In genomic region chr11:128492461-128492860, GRCh38 we compare ENCODE assay signal across 10 cellular contexts.
A peak's percentile ranks its signal among the peaks of the same experiment; 100 is the strongest.
DNase-seq lines count a peak whose midpoint lies in the region; ATAC-seq and TF ChIP-seq lines count a peak whose summit lies in the region.
"Had no signal": no experiment of that assay in that cellular context is flagged by ENCODE, and none has a peak within 500 bp of the region (broad histone marks: within the 10 kb centered on the region; RNA-seq: fewer than 3 reads in every experiment).

No MANE protein-coding gene starts in this region.

- H3F3A ChIP-seq in SK-N-SH (replicated peaks; ENCODE audit: insufficient read depth): peaks cover 26% of the 10 kb centered on the region

- H3K9me3 ChIP-seq in SK-N-SH: no peaks in the 10 kb centered on the region
- no peaks in the 10 kb centered on the region for H3K9me3 ChIP-seq in OCI-LY7 (ENCODE audit: low read length)

- H3K9ac ChIP-seq in SK-N-SH (no peak overlapping the region), mesendoderm (ENCODE audit: low read length) (no peak overlapping the region)

- H3K4me2 ChIP-seq in SK-N-SH (0 out of 2 replicates have a peak overlapping the region, but pooled peaks have one; percentile 41), OCI-LY7 (ENCODE audit: low read length) (no peak overlapping the region), mesendoderm (ENCODE audit: low read length) (no peak overlapping the region)

- H3K23ac ChIP-seq in mesendoderm (ENCODE audit: low read length): no peak overlapping the region

- H2AK5ac ChIP-seq in mesendoderm (ENCODE audit: low read length): no peak overlapping the region

- no peak overlapping the region for H4K8ac ChIP-seq in mesendoderm (ENCODE audit: low read depth, low read length)

- ATAC-seq in SK-N-SH treated with all-trans-retinoic acid at 6 μM for 48 hours: no peak
- no peak for ATAC-seq in GM21447 (IDR thresholded peaks at IDR 0.05; ENCODE audit: unreplicated experiment)

- no peak for TF ChIP-seq RAD21 in SK-N-SH (IDR thresholded peaks at IDR 0.05; ENCODE audit: low read length)

- peaks cover 10% of the 10 kb centered on the region for H3K79me1 ChIP-seq in mesendoderm (ENCODE audit: low read length)

- H4K5ac ChIP-seq in mesendoderm (ENCODE audit: low read length): no peak overlapping the region

- TF ChIP-seq EP300 in SK-N-SH (IDR thresholded peaks at IDR 0.05; ENCODE audit: borderline replicate concordance in 1 of 2, low read depth in 1 of 2, low read length in 1 of 2): no peak

- intact Hi-C loops in OCI-LY7 (cut with micrococcal nuclease; ENCODE audit: unreplicated experiment): no loop called here

- CTCF ChIA-PET in SK-N-SH (lab: Yijun Ruan, JAX) (interaction anchor here (0.9 to 1.3 kb wide), 2 partner anchors 8 to 19 kb away, joined by 4 read pairs; no protein-coding TSS in a partner anchor), OCI-LY7 (lab: Charles Lee; ENCODE audit: unreplicated experiment) (interaction anchor here (0.9 kb wide), 1 partner anchor 18 kb away, joined by 4 read pairs; no protein-coding TSS in a partner anchor)

- no peak for DNase-seq in SK-N-SH
- no peak for DNase-seq in OCI-LY7 (ENCODE audit: low spot score)
- peak; percentile 71 for DNase-seq in epithelial cell of esophagus (ENCODE audit: low read depth)
- peak; percentile 26 for DNase-seq in stimulated activated CD8-positive, alpha-beta memory T cell treated with anti-CD3 and anti-CD28 coated beads, Interleukin-4, amount 100 ng/mL, for 48 hours
- no peak for DNase-seq in GM20000 (ENCODE audit: low spot score)
- no peak for DNase-seq in mesendoderm
- DNase-seq: glutamatergic neuron, NCI-H524 had no signal

- peaks cover 21 to 37% of the 10 kb centered on the region in 2 experiments for H3K4me1 ChIP-seq in SK-N-SH (ENCODE audit: control insufficient read depth in 1 of 2, insufficient read depth in 2 of 2, low read depth in 1 of 2, low read length in 1 of 2)
- H3K4me1 ChIP-seq in OCI-LY7 (ENCODE audit: insufficient read depth, low read length, poor library complexity, severe bottlenecking): peaks cover 64% of the 10 kb centered on the region
- peaks cover 10% of the 10 kb centered on the region for H3K4me1 ChIP-seq in mesendoderm (ENCODE audit: control insufficient read depth, low read depth, low read length)

- no peak overlapping the region for H3K4ac ChIP-seq in mesendoderm (ENCODE audit: low read depth, low read length)

- no peak overlapping the region for H3K56ac ChIP-seq in mesendoderm (ENCODE audit: low read length)

- no peaks in the 10 kb centered on the region for H4K20me1 ChIP-seq in SK-N-SH (ENCODE audit: insufficient read depth)
- peaks cover 47% of the 10 kb centered on the region for H4K20me1 ChIP-seq in OCI-LY7 (ENCODE audit: insufficient read depth, low read length)

- peak overlapping the region in 1 of 2 experiments; percentile 100 for H3K27ac ChIP-seq in SK-N-SH (ENCODE audit: low read depth in 2 of 2, low read length in 1 of 2)
- H3K27ac ChIP-seq in OCI-LY7 (ENCODE audit: low read depth, low read length, poor library complexity, severe bottlenecking): peak overlapping the region; percentile 9
- H3K27ac ChIP-seq in mesendoderm (ENCODE audit: low read depth, low read length): no peak overlapping the region

- no peak for TF ChIP-seq CTCF in SK-N-SH (IDR thresholded peaks at IDR 0.05)
- TF ChIP-seq CTCF in OCI-LY7 (conservative IDR thresholded peaks at IDR 0.05; ENCODE audit: low read length): no peak
- no peak for TF ChIP-seq CTCF in epithelial cell of esophagus (IDR thresholded peaks at IDR 0.05; ENCODE audit: insufficient read depth, low read depth, low read length, missing control alignments)
- TF ChIP-seq CTCF in GM20000 (IDR thresholded peaks at IDR 0.05; ENCODE audit: extremely low read depth, missing control alignments): no peak

- H3K36me3 ChIP-seq in SK-N-SH (replicated peaks in 1 of 2; ENCODE audit: control insufficient read depth in 1 of 2, insufficient read depth in 2 of 2, low read length in 1 of 2) (peaks cover 25 to 35% of the 10 kb centered on the region in 2 experiments), OCI-LY7 (ENCODE audit: insufficient read depth, low read length) (peaks cover 99% of the 10 kb centered on the region), mesendoderm (ENCODE audit: control insufficient read depth, insufficient read depth, low read length) (no peaks in the 10 kb centered on the region)

- H2BK5ac ChIP-seq in mesendoderm (ENCODE audit: low read length): no peak overlapping the region

- no TSS peak for BruUV-seq in OCI-LY7 (replicated peaks; lab: Mats Ljungman, UMichigan)

- H2BK120ac ChIP-seq in mesendoderm (ENCODE audit: low read depth, low read length): no peak overlapping the region

- H2AFZ ChIP-seq in SK-N-SH (ENCODE audit: low read depth) (no peak overlapping the region), OCI-LY7 (ENCODE audit: low read length) (no peak overlapping the region)

- H3K18ac ChIP-seq in mesendoderm (ENCODE audit: low read length): no peak overlapping the region

- H3K4me3 ChIP-seq in SK-N-SH (ENCODE audit: low read depth in 2 of 2, low read length in 1 of 2): no peak overlapping the region
- H3K4me3 ChIP-seq in OCI-LY7 (ENCODE audit: low read depth, low read length, poor library complexity, severe bottlenecking): no peak overlapping the region
- H3K4me3 ChIP-seq in epithelial cell of esophagus (ENCODE audit: low read length): no peak overlapping the region
- H3K4me3 ChIP-seq in mesendoderm (ENCODE audit: low read length): no peak overlapping the region

- WGBS in SK-N-SH (ENCODE audit: low lambda C conversion rate): 94% methylated on average over 2 of the region's 2 CpGs
- WGBS in mesendoderm (ENCODE audit: extremely low coverage, insufficient coverage, low lambda C conversion rate): no CpG with 5 or more reads among the region's 2 CpGs

- H3K9me2 ChIP-seq in SK-N-SH: no peaks in the 10 kb centered on the region
- H3K9me2 ChIP-seq in OCI-LY7 (ENCODE audit: insufficient read depth, low read length): no peaks in the 10 kb centered on the region

- no peak overlapping the region for H2BK15ac ChIP-seq in mesendoderm (replicated peaks; ENCODE audit: low read depth)

- POLR2A ChIA-PET in SK-N-SH (lab: Yijun Ruan, JAX) (no interaction called here), OCI-LY7 (lab: Charles Lee) (interaction anchor here (0.6 to 1.8 kb wide), 7 partner anchors 8 to 25 kb away, joined by 3 to 6 read pairs (median 4); no protein-coding TSS in a partner anchor)

- H3K27me3 ChIP-seq in SK-N-SH (ENCODE audit: insufficient read depth) (no peaks in the 10 kb centered on the region), mesendoderm (ENCODE audit: insufficient read depth, low read length, poor library complexity) (no peaks in the 10 kb centered on the region)

- H3K79me2 ChIP-seq in SK-N-SH (ENCODE audit: insufficient read depth) (peaks cover 92% of the 10 kb centered on the region), OCI-LY7 (ENCODE audit: insufficient read depth, low read depth, low read length) (peaks cover 98% of the 10 kb centered on the region), mesendoderm (ENCODE audit: control insufficient read depth, insufficient read depth, low read length) (peaks cover 3% of the 10 kb centered on the region)

TF ChIP-seq in SK-N-SH, 30 proteins besides CTCF, POLR2A, EP300 and RAD21:
- TF ChIP-seq FOSL2 (IDR thresholded peaks at IDR 0.05; ENCODE audit: borderline replicate concordance, low read depth): peak; percentile 34; the same call in 1 of the 2 replicates
- TF ChIP-seq ELF1 (IDR thresholded peaks at IDR 0.05): no peak

TF ChIP-seq in SK-N-SH treated with all-trans-retinoic acid at 6 μM for 48 hours, 23 proteins besides CTCF, POLR2A, EP300 and RAD21 (continues in another document):
- no peak for TF ChIP-seq RARB (CRISPR knock-in tag; IDR thresholded peaks at IDR 0.05)
- no peak for TF ChIP-seq BACH2 (CRISPR knock-in tag; IDR thresholded peaks at IDR 0.05; ENCODE audit: borderline replicate concordance)
- no peak for TF ChIP-seq SNAI2 (CRISPR knock-in tag; IDR thresholded peaks at IDR 0.05)
- TF ChIP-seq ISL1 (CRISPR knock-in tag; IDR thresholded peaks at IDR 0.05): no peak
- no peak for TF ChIP-seq ZNF565 (CRISPR knock-in tag; conservative IDR thresholded peaks at IDR 0.05; ENCODE audit: low read depth)
- TF ChIP-seq, protein P1, sequence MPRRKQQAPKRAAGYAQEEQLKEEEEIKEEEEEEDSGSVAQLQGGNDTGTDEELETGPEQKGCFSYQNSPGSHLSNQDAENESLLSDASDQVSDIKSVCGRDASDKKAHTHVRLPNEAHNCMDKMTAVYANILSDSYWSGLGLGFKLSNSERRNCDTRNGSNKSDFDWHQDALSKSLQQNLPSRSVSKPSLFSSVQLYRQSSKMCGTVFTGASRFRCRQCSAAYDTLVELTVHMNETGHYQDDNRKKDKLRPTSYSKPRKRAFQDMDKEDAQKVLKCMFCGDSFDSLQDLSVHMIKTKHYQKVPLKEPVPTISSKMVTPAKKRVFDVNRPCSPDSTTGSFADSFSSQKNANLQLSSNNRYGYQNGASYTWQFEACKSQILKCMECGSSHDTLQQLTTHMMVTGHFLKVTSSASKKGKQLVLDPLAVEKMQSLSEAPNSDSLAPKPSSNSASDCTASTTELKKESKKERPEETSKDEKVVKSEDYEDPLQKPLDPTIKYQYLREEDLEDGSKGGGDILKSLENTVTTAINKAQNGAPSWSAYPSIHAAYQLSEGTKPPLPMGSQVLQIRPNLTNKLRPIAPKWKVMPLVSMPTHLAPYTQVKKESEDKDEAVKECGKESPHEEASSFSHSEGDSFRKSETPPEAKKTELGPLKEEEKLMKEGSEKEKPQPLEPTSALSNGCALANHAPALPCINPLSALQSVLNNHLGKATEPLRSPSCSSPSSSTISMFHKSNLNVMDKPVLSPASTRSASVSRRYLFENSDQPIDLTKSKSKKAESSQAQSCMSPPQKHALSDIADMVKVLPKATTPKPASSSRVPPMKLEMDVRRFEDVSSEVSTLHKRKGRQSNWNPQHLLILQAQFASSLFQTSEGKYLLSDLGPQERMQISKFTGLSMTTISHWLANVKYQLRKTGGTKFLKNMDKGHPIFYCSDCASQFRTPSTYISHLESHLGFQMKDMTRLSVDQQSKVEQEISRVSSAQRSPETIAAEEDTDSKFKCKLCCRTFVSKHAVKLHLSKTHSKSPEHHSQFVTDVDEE (CRISPR knock-in tag; IDR thresholded peaks at IDR 0.05): no peak
- no peak for TF ChIP-seq ZFP30 (CRISPR knock-in tag; IDR thresholded peaks at IDR 0.05)

Comparison
In these comparisons a context has a peak if more than half of its experiments do, and no peak if none do; other contexts are left out.
1. DNase-seq: peak in epithelial cell of esophagus (single experiment) and stimulated activated CD8-positive, alpha-beta memory T cell treated with anti-CD3 and anti-CD28 coated beads, Interleukin-4, amount 100 ng/mL, for 48 hours (single experiment); none in SK-N-SH (single experiment), OCI-LY7 (single experiment), GM20000 (single experiment) and mesendoderm (single experiment).